Comparison of ENCODE assay signal across 24 cellular contexts in the genomic region with DNA sequence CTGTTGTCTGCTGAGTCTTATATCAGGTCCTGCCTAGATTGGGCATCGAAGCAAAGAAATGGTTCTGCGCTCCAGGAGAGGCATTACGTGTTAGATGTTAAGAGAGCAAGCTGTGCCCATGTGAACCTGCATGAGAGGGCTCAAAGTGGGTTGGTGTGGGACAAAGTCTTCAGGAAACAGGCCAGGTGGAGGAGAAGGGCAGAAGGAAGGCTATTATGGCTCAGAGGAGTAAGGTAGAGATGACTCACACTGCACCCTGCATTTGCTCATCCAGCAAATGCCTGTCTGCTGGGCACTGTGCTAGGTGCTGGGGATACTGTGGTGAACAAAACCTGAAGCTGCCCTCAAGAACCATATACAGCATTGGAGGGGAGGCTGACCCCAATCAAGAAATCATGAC. TPM values are rescaled to one million over a fixed set of nuclear protein-coding genes. Genes with fewer than 3 reads are reported as not detected.
DNase-seq lines count a peak whose midpoint lies in the region; ATAC-seq, FAIRE-seq and TF ChIP-seq lines count a peak whose summit lies in the region.
"Had no signal": no experiment of that assay in that cellular context is flagged by ENCODE, and none has a peak within 500 bp of the region (broad histone marks: within the 10 kb centered on the region; RNA-seq: fewer than 3 reads in every experiment).

No MANE protein-coding gene starts in this region.

- dilution Hi-C loops in keratinocyte (cut with MboI; ENCODE audit: extremely low pct_ligation_motif_present, low sequenced_read_pairs), result no loop called here

- no peak overlapping the region for H3K27ac Mint-ChIP-seq in activated naive CD4-positive, alpha-beta T cell treated with anti-CD3 and anti-CD28 coated beads for 36 hours
- peak overlapping the region; percentile 74 for H3K27ac Mint-ChIP-seq in T-helper 17 cell
- H3K27ac Mint-ChIP-seq in stimulated activated effector memory CD8-positive, alpha-beta T cell treated with anti-CD3 and anti-CD28 coated beads, Interleukin-12 subunit alpha, Interleukin-12 subunit beta, amount 100 ng/mL, for 72 hours, result peak overlapping the region; percentile 53
- H3K27ac Mint-ChIP-seq: WTC11 had no signal

- H3K4me1 ChIP-seq in keratinocyte (ENCODE audit: control insufficient read depth, extremely low read depth, insufficient read depth, low read length), result peaks cover 11% of the 10 kb centered on the region

- CTCF ChIA-PET in activated naive CD4-positive, alpha-beta T cell treated with anti-CD3 and anti-CD28 coated beads for 36 hours (lab: Charles Lee), result interaction anchor here (0.6 kb wide), 1 partner anchor 237 kb away, joined by 3 read pairs; no protein-coding TSS in a partner anchor

- peaks cover 46% of the 10 kb centered on the region for H3K4me1 Mint-ChIP-seq in activated naive CD4-positive, alpha-beta T cell treated with anti-CD3 and anti-CD28 coated beads for 36 hours (ENCODE audit: low read depth)
- peaks cover 41% of the 10 kb centered on the region for H3K4me1 Mint-ChIP-seq in T-helper 17 cell
- H3K4me1 Mint-ChIP-seq in stimulated activated effector memory CD8-positive, alpha-beta T cell treated with anti-CD3 and anti-CD28 coated beads, Interleukin-12 subunit alpha, Interleukin-12 subunit beta, amount 100 ng/mL, for 72 hours, result peaks cover 46% of the 10 kb centered on the region

- H3K9me1 ChIP-seq in keratinocyte (ENCODE audit: control insufficient read depth, extremely low read depth, insufficient read depth, low read length), result no peaks in the 10 kb centered on the region

- no peaks in the 10 kb centered on the region for H3K9me3 ChIP-seq in T-helper 17 cell (ENCODE audit: control insufficient read depth, low read length, poor library complexity, severe bottlenecking)
- H3K9me3 ChIP-seq in keratinocyte (ENCODE audit: control insufficient read depth, low read depth, low read length), result no peaks in the 10 kb centered on the region
- H3K9me3 ChIP-seq: SJCRH30, vagina had no signal

- no peaks in the 10 kb centered on the region for H3K27me3 ChIP-seq in keratinocyte (ENCODE audit: control insufficient read depth, extremely low read depth, insufficient read depth, low read length)
- H3K27me3 ChIP-seq: SJCRH30, vagina had no signal

- FAIRE-seq in keratinocyte (lab: Jason Lieb, UNC), result peak; percentile 78
- FAIRE-seq: islet of Langerhans had no signal

- H2AFZ ChIP-seq in keratinocyte (ENCODE audit: control insufficient read depth, low read length), result no peak overlapping the region

- peaks cover 2% of the 10 kb centered on the region for H3K36me3 Mint-ChIP-seq in activated naive CD4-positive, alpha-beta T cell treated with anti-CD3 and anti-CD28 coated beads for 36 hours (ENCODE audit: low read depth)
- H3K36me3 Mint-ChIP-seq in T-helper 17 cell (ENCODE audit: low read depth), result no peaks in the 10 kb centered on the region
- no peaks in the 10 kb centered on the region for H3K36me3 Mint-ChIP-seq in stimulated activated effector memory CD8-positive, alpha-beta T cell treated with anti-CD3 and anti-CD28 coated beads, Interleukin-12 subunit alpha, Interleukin-12 subunit beta, amount 100 ng/mL, for 72 hours
- H3K36me3 Mint-ChIP-seq: WTC11 had no signal

- H3K4me3 ChIP-seq in keratinocyte (ENCODE audit: control insufficient read depth in 2 of 3, extremely low read depth in 1 of 3, insufficient read depth in 2 of 3, low read depth in 1 of 3, low read length in 3 of 3), result no peak overlapping the region
- H3K4me3 ChIP-seq: SJCRH30, vagina had no signal

- peak; percentile 22 for DNase-seq in activated naive CD4-positive, alpha-beta T cell treated with anti-CD3 and anti-CD28 coated beads for 36 hours
- no peak for DNase-seq in activated naive CD4-positive, alpha-beta T cell treated with anti-CD3 and anti-CD28 coated beads, Interleukin-2, amount 50 U/mL, for 16 hours
- DNase-seq in T-helper 17 cell, result no peak
- DNase-seq in keratinocyte (ENCODE audit: low read depth, low spot score), result no peak
- no peak for DNase-seq in stimulated activated effector memory CD8-positive, alpha-beta T cell treated with anti-CD3 and anti-CD28 coated beads, Interleukin-12 subunit alpha, Interleukin-12 subunit beta, amount 100 ng/mL, for 72 hours (ENCODE audit: low spot score in 2 of 2)
- DNase-seq in AG20443 (ENCODE audit: low spot score), result no peak
- no peak for DNase-seq in stimulated activated CD4-positive, alpha-beta T cell treated with anti-CD3 and anti-CD28 coated beads, Interleukin-15, amount 100 ng/mL, for 24 hours
- DNase-seq in stimulated activated naive CD4-positive, alpha-beta T cell treated with Interleukin-2 at 50 U/mL for 16 hours (lab: John Stamatoyannopoulos, UW), result no peak
- DNase-seq: ACHN; activated CD8-positive, alpha-beta memory T cell treated with anti-CD3 and anti-CD28 coated beads for 24 hours; activated T-cell treated with anti-CD3 and anti-CD28 coated beads, Interleukin-2, amount 50 U/mL, for 4 hours; hypothalamus; NCI-H187; NCI-H2227 treated with DMSO at 0.1 percent for 48 hours; NCI-H774; OCI-M1; right cardiac atrium; SJCRH30 had no signal

- H3K36me3 ChIP-seq in keratinocyte (ENCODE audit: control insufficient read depth in 2 of 2, extremely low read depth in 1 of 2, insufficient read depth in 2 of 2, low read length in 2 of 2), result peaks cover 0 to 20% of the 10 kb centered on the region in 2 experiments
- H3K36me3 ChIP-seq: SJCRH30, vagina had no signal

- no peak overlapping the region for H3K9ac ChIP-seq in keratinocyte (ENCODE audit: control insufficient read depth, extremely low read depth, insufficient read depth, low read length)

- ATAC-seq in T-helper 17 cell, result no peak
- no peak for ATAC-seq in stimulated activated effector memory CD8-positive, alpha-beta T cell treated with anti-CD3 and anti-CD28 coated beads, Interleukin-12 subunit alpha, Interleukin-12 subunit beta, amount 100 ng/mL, for 72 hours
- ATAC-seq: right cardiac atrium, WTC11 had no signal

- no peak overlapping the region for H3K4me3 Mint-ChIP-seq in activated naive CD4-positive, alpha-beta T cell treated with anti-CD3 and anti-CD28 coated beads for 36 hours
- H3K4me3 Mint-ChIP-seq in T-helper 17 cell, result no peak overlapping the region
- H3K4me3 Mint-ChIP-seq in stimulated activated effector memory CD8-positive, alpha-beta T cell treated with anti-CD3 and anti-CD28 coated beads, Interleukin-12 subunit alpha, Interleukin-12 subunit beta, amount 100 ng/mL, for 72 hours, result no peak overlapping the region
- H3K4me3 Mint-ChIP-seq: activated T-cell treated with anti-CD3 and anti-CD28 coated beads, Interleukin-2, amount 50 U/mL, for 4 hours; CD14-positive monocyte; dendritic cell treated with granulocyte-macrophage colony-stimulating factor and Interleukin-4, amounts not matched to agents 40 ng/mL and 50 ng/mL, for 4 days; WTC11 had no signal

- intact Hi-C loops in activated naive CD4-positive, alpha-beta T cell treated with anti-CD3 and anti-CD28 coated beads for 36 hours (cut with micrococcal nuclease), result no loop called here

- H3K79me2 ChIP-seq in keratinocyte (ENCODE audit: control insufficient read depth, insufficient read depth, low read length), result peaks cover 22% of the 10 kb centered on the region

- no peak for TF ChIP-seq CTCF in keratinocyte (optimal IDR thresholded peaks at IDR 0.05 in 1 of 3, IDR thresholded peaks at IDR 0.05 in 1 of 3, conservative IDR thresholded peaks at IDR 0.05 in 1 of 3; ENCODE audit: extremely low read depth in 1 of 3, insufficient read depth in 2 of 3, low read length in 3 of 3)

- H4K20me1 ChIP-seq in keratinocyte (ENCODE audit: control insufficient read depth, extremely low read depth, insufficient read depth, low read length), result peaks cover 3% of the 10 kb centered on the region

- no peaks in the 10 kb centered on the region for H3K27me3 Mint-ChIP-seq in activated naive CD4-positive, alpha-beta T cell treated with anti-CD3 and anti-CD28 coated beads for 36 hours (ENCODE audit: low read depth)
- H3K27me3 Mint-ChIP-seq in T-helper 17 cell, result no peaks in the 10 kb centered on the region

- H3K4me2 ChIP-seq in keratinocyte (ENCODE audit: control insufficient read depth, extremely low read depth, insufficient read depth, low read depth, low read length), result no peak overlapping the region

- H3K9me3 Mint-ChIP-seq in activated naive CD4-positive, alpha-beta T cell treated with anti-CD3 and anti-CD28 coated beads for 36 hours, result no peaks in the 10 kb centered on the region
- no peaks in the 10 kb centered on the region for H3K9me3 Mint-ChIP-seq in stimulated activated effector memory CD8-positive, alpha-beta T cell treated with anti-CD3 and anti-CD28 coated beads, Interleukin-12 subunit alpha, Interleukin-12 subunit beta, amount 100 ng/mL, for 72 hours
- H3K9me3 Mint-ChIP-seq: activated T-cell treated with anti-CD3 and anti-CD28 coated beads, Interleukin-2, amount 50 U/mL, for 4 hours; dendritic cell treated with granulocyte-macrophage colony-stimulating factor and Interleukin-4, amounts not matched to agents 40 ng/mL and 50 ng/mL, for 4 days; WTC11 had no signal

- no peak overlapping the region for H3K27ac ChIP-seq in keratinocyte (ENCODE audit: control insufficient read depth, insufficient read depth, low read length)
- H3K27ac ChIP-seq: epithelial cell of prostate, SJCRH30, vagina had no signal

RNA-seq across cellular contexts. Expression of a gene that starts 5.8 kb away (rescaled TPM):
- total RNA-seq in activated naive CD4-positive, alpha-beta T cell treated with anti-CD3 and anti-CD28 coated beads for 36 hours, result 10 to 100 TPM; 13.4 to 14.2 TPM
- 10 to 100 TPM; 10.5 to 13.4 TPM for total RNA-seq in T-helper 17 cell
- polyA plus RNA-seq in keratinocyte, result 4.8 to 8.4 TPM (median 5.0 TPM) in 3 replicates
- polyA plus RNA-seq in keratinocyte (2011; ENCODE audit: low read depth), result 1.3 TPM
- 2.6 and 3.6 TPM in 2 replicates for polyA plus RNA-seq in keratinocyte (2011; cell fraction: cytosol; rRNA removed)
- polyA plus RNA-seq in keratinocyte (2011; cell fraction: nucleus; rRNA removed), result 23.8 and 25.5 TPM in 2 replicates
- 1.9 and 5.4 TPM in 2 replicates for polyA plus RNA-seq in keratinocyte (2012; ENCODE audit: low replicate concordance)
- 6.5 to 8.9 TPM (median 8.4 TPM) in 3 replicates for polyA minus RNA-seq in keratinocyte
- 5.2 TPM for polyA minus RNA-seq in keratinocyte (2011; cell fraction: cytosol; rRNA and poly(A)+ RNA removed)
- polyA minus RNA-seq in keratinocyte (2011; cell fraction: nucleus; rRNA and poly(A)+ RNA removed), result 13.4 and 13.5 TPM in 2 replicates

RNA-seq across cellular contexts. Expression of a gene that starts 6.1 kb away (rescaled TPM):
- 10 to 100 TPM in 1 of 2 experiments, 1 to 10 TPM in 1; 8.6 to 10.1 TPM for total RNA-seq in activated naive CD4-positive, alpha-beta T cell treated with anti-CD3 and anti-CD28 coated beads for 36 hours
- 1 to 10 TPM; 2.4 to 4.0 TPM for total RNA-seq in T-helper 17 cell
- polyA plus RNA-seq in keratinocyte, result 10.4 to 14.9 TPM (median 13.1 TPM) in 3 replicates
- 2.1 TPM for polyA plus RNA-seq in keratinocyte (2011; ENCODE audit: low read depth)
- 12.8 and 14.5 TPM in 2 replicates for polyA plus RNA-seq in keratinocyte (2011; cell fraction: cytosol; rRNA removed)
- polyA plus RNA-seq in keratinocyte (2011; cell fraction: nucleus; rRNA removed), result 12.7 and 17.8 TPM in 2 replicates
- 6.6 and 8.7 TPM in 2 replicates for polyA plus RNA-seq in keratinocyte (2012; ENCODE audit: low replicate concordance)
- 21.1 to 32.3 TPM (median 23.8 TPM) in 3 replicates for polyA minus RNA-seq in keratinocyte
- 16.5 TPM for polyA minus RNA-seq in keratinocyte (2011; cell fraction: cytosol; rRNA and poly(A)+ RNA removed)
- polyA minus RNA-seq in keratinocyte (2011; cell fraction: nucleus; rRNA and poly(A)+ RNA removed), result 9.0 and 13.9 TPM in 2 replicates

RNA-seq across cellular contexts. Expression of a gene that starts 55.1 kb away (rescaled TPM):
- total RNA-seq in activated naive CD4-positive, alpha-beta T cell treated with anti-CD3 and anti-CD28 coated beads for 36 hours, result 10 to 100 TPM; 35.1 to 35.9 TPM
- total RNA-seq in T-helper 17 cell, result 10 to 100 TPM; 17.2 to 25.8 TPM
- 47.7 to 71.8 TPM (median 48.4 TPM) in 3 replicates for polyA plus RNA-seq in keratinocyte
- polyA plus RNA-seq in keratinocyte (2011; ENCODE audit: low read depth), result 4.6 TPM
- 28.4 and 53.5 TPM in 2 replicates for polyA plus RNA-seq in keratinocyte (2011; cell fraction: cytosol; rRNA removed)
- polyA plus RNA-seq in keratinocyte (2011; cell fraction: nucleus; rRNA removed), result 62.4 and 87.9 TPM in 2 replicates
- 21.3 and 30.8 TPM in 2 replicates for polyA plus RNA-seq in keratinocyte (2012; ENCODE audit: low replicate concordance)
- 20.3 to 78.6 TPM (median 48.3 TPM) in 3 replicates for polyA minus RNA-seq in keratinocyte
- 47.4 TPM for polyA minus RNA-seq in keratinocyte (2011; cell fraction: cytosol; rRNA and poly(A)+ RNA removed)
- polyA minus RNA-seq in keratinocyte (2011; cell fraction: nucleus; rRNA and poly(A)+ RNA removed), result 43.5 and 62.9 TPM in 2 replicates
